ENCODE assay signal across 12 cellular contexts in genomic region chr4:150582101-150582565, GRCh38. TPM values are rescaled to one million over a fixed set of nuclear protein-coding genes. Genes with fewer than 3 reads are reported as not detected.
DNase-seq lines count a peak whose midpoint lies in the region; ATAC-seq and TF ChIP-seq lines count a peak whose summit lies in the region.
"Had no signal": no experiment of that assay in that cellular context is flagged by ENCODE, and none has a peak within 500 bp of the region (broad histone marks: within the 10 kb centered on the region; RNA-seq: fewer than 3 reads in every experiment).

Gene MAB21L2 (plus strand): TSS chr4:150582151. CDS start chr4:150583030, 879 bp downstream.

- DNase-seq in BJ (ENCODE audit: low read depth) (no peak), astrocyte of the cerebellum (ENCODE audit: low read depth) (no peak), retina (peak; percentile 82), left lobe of liver (ENCODE audit: low spot score) (no peak), body of pancreas (no peak)
- DNase-seq in activated CD8-positive, alpha-beta T cell treated with anti-CD3 and anti-CD28 coated beads, Interleukin-2, amount 10 ng/mL, durations not matched to agents 7 days and 5 days, result no peak
- DNase-seq: activated CD4-positive, alpha-beta T cell treated with anti-CD3 and anti-CD28 coated beads, Interleukin-2, amount 10 ng/mL, durations not matched to agents 24 days and 14 days; activated naive CD4-positive, alpha-beta T cell treated with anti-CD3 and anti-CD28 coated beads for 36 hours; naive thymus-derived CD8-positive, alpha-beta T cell had no signal

- TF ChIP-seq POLR2A in body of pancreas (IDR thresholded peaks at IDR 0.05), result no peak

- no peaks in the 10 kb centered on the region for H3K9me3 ChIP-seq in iPS-15b (ENCODE audit: control insufficient read depth, insufficient read depth, low read length)
- no peaks in the 10 kb centered on the region for H3K9me3 ChIP-seq in body of pancreas

- TF ChIP-seq CTCF in BJ (IDR thresholded peaks at IDR 0.05; ENCODE audit: insufficient read depth, low read depth, low read length) (no peak), astrocyte of the cerebellum (IDR thresholded peaks at IDR 0.05; ENCODE audit: low read depth, low read length, missing control alignments) (no peak), body of pancreas (IDR thresholded peaks at IDR 0.05) (no peak)

- peaks cover 13% of the 10 kb centered on the region for H3K9me3 Mint-ChIP-seq in activated CD8-positive, alpha-beta T cell treated with anti-CD3 and anti-CD28 coated beads, Interleukin-2, amount 10 ng/mL, durations not matched to agents 7 days and 5 days (ENCODE audit: insufficient read depth)
- H3K9me3 Mint-ChIP-seq: activated CD4-positive, alpha-beta T cell treated with anti-CD3 and anti-CD28 coated beads, Interleukin-2, amount 10 ng/mL, durations not matched to agents 24 days and 14 days; activated naive CD4-positive, alpha-beta T cell treated with anti-CD3 and anti-CD28 coated beads for 36 hours had no signal

- H3K27ac Mint-ChIP-seq in activated CD8-positive, alpha-beta T cell treated with anti-CD3 and anti-CD28 coated beads, Interleukin-2, amount 10 ng/mL, durations not matched to agents 7 days and 5 days, result no peak within 1 kb of the TSS
- H3K27ac Mint-ChIP-seq: activated CD4-positive, alpha-beta T cell treated with anti-CD3 and anti-CD28 coated beads, Interleukin-2, amount 10 ng/mL, durations not matched to agents 24 days and 14 days; activated naive CD4-positive, alpha-beta T cell treated with anti-CD3 and anti-CD28 coated beads for 36 hours had no signal

- H3K4me3 ChIP-seq in BJ (ENCODE audit: low read depth, low read length) (peak within 1 kb of the TSS; percentile 0; the same call in 1 of the 2 replicates), astrocyte of the cerebellum (ENCODE audit: low read depth, low read length) (peak within 1 kb of the TSS; percentile 67), iPS-15b (ENCODE audit: low read depth, low read length) (peak within 1 kb of the TSS; percentile 78), body of pancreas (no peak within 1 kb of the TSS)

- H3K9ac ChIP-seq in iPS-15b (ENCODE audit: low read depth, low read length), result no peak within 1 kb of the TSS

- ATAC-seq in activated CD8-positive, alpha-beta T cell treated with anti-CD3 and anti-CD28 coated beads, Interleukin-2, amount 10 ng/mL, durations not matched to agents 7 days and 5 days, result no peak
- ATAC-seq in left lobe of liver, result no peak
- no peak for ATAC-seq in HG03565 (IDR thresholded peaks at IDR 0.05; ENCODE audit: unreplicated experiment)
- ATAC-seq in body of pancreas, result no peak
- ATAC-seq: naive thymus-derived CD8-positive, alpha-beta T cell had no signal

- no peaks in the 10 kb centered on the region for H3K27me3 Mint-ChIP-seq in activated CD8-positive, alpha-beta T cell treated with anti-CD3 and anti-CD28 coated beads, Interleukin-2, amount 10 ng/mL, durations not matched to agents 7 days and 5 days (ENCODE audit: low read depth)
- H3K27me3 Mint-ChIP-seq: activated CD4-positive, alpha-beta T cell treated with anti-CD3 and anti-CD28 coated beads, Interleukin-2, amount 10 ng/mL, durations not matched to agents 24 days and 14 days; naive thymus-derived CD8-positive, alpha-beta T cell had no signal

- H3K4me1 ChIP-seq in iPS-15b (ENCODE audit: control insufficient read depth, insufficient read depth, low read length) (peaks cover 14% of the 10 kb centered on the region), body of pancreas (peaks cover 13% of the 10 kb centered on the region)

- POLR2A ChIA-PET in BJ (lab: Charles Lee), result no interaction called here
- POLR2A ChIA-PET in activated CD8-positive, alpha-beta T cell treated with anti-CD3 and anti-CD28 coated beads, Interleukin-2, amount 10 ng/mL, durations not matched to agents 7 days and 5 days (lab: Charles Lee), result no interaction called here

- intact Hi-C loops in body of pancreas (cut with DNase I), result no loop called here

- H3K36me3 ChIP-seq in BJ (ENCODE audit: control insufficient read depth, insufficient read depth, low read length) (no peaks in the 10 kb centered on the region), iPS-15b (ENCODE audit: control insufficient read depth, insufficient read depth, low read length) (no peaks in the 10 kb centered on the region), body of pancreas (replicated peaks in 1 of 2; ENCODE audit: insufficient read depth in 1 of 2, low read depth in 2 of 2) (peaks cover 0 to 2% of the 10 kb centered on the region in 2 donors)

- H3K4me3 Mint-ChIP-seq in activated CD8-positive, alpha-beta T cell treated with anti-CD3 and anti-CD28 coated beads, Interleukin-2, amount 10 ng/mL, durations not matched to agents 7 days and 5 days, result no peak within 1 kb of the TSS
- H3K4me3 Mint-ChIP-seq: activated CD4-positive, alpha-beta T cell treated with anti-CD3 and anti-CD28 coated beads, Interleukin-2, amount 10 ng/mL, durations not matched to agents 24 days and 14 days; activated naive CD4-positive, alpha-beta T cell treated with anti-CD3 and anti-CD28 coated beads for 36 hours; CD14-positive monocyte; naive thymus-derived CD8-positive, alpha-beta T cell had no signal

- H3K27ac ChIP-seq in body of pancreas, result no peak within 1 kb of the TSS

- H3K27me3 ChIP-seq in BJ (ENCODE audit: control insufficient read depth, insufficient read depth, low read length) (no peaks in the 10 kb centered on the region), iPS-15b (ENCODE audit: control insufficient read depth, insufficient read depth, low read length) (peaks cover 73% of the 10 kb centered on the region), body of pancreas (no peaks in the 10 kb centered on the region)

- peaks cover 43% of the 10 kb centered on the region for H3K36me3 Mint-ChIP-seq in activated CD8-positive, alpha-beta T cell treated with anti-CD3 and anti-CD28 coated beads, Interleukin-2, amount 10 ng/mL, durations not matched to agents 7 days and 5 days (ENCODE audit: low read depth)

- WGBS in body of pancreas, 2 donors, result 88 to 90% methylated on average over 19 of the region's 19 CpGs

- in situ Hi-C loops in astrocyte of the cerebellum (cut with HindIII; ENCODE audit: low sequenced_read_pairs), result loop anchor here (25.0 kb wide), 1 partner anchor 295 kb away; no protein-coding TSS in a partner anchor

- no peaks in the 10 kb centered on the region for H3K4me1 Mint-ChIP-seq in activated CD8-positive, alpha-beta T cell treated with anti-CD3 and anti-CD28 coated beads, Interleukin-2, amount 10 ng/mL, durations not matched to agents 7 days and 5 days (ENCODE audit: low read depth)
- H3K4me1 Mint-ChIP-seq: activated CD4-positive, alpha-beta T cell treated with anti-CD3 and anti-CD28 coated beads, Interleukin-2, amount 10 ng/mL, durations not matched to agents 24 days and 14 days; CD14-positive monocyte had no signal

- CTCF ChIA-PET in BJ (lab: Yijun Ruan, JAX), result interaction anchor here (1.2 kb wide), 1 partner anchor 12 kb away, joined by 3 read pairs; no protein-coding TSS in a partner anchor
- CTCF ChIA-PET in activated CD8-positive, alpha-beta T cell treated with anti-CD3 and anti-CD28 coated beads, Interleukin-2, amount 10 ng/mL, durations not matched to agents 7 days and 5 days (lab: Charles Lee), result no interaction called here

RNA-seq across cellular contexts. Expression of gene MAB21L2, which starts in this region (rescaled TPM):
- polyA plus RNA-seq in BJ (2011; rRNA removed), result not detected in 2 replicates
- not detected in 2 replicates for polyA minus RNA-seq in BJ (2011; rRNA and poly(A)+ RNA removed)
- total RNA-seq in activated CD8-positive, alpha-beta T cell treated with anti-CD3 and anti-CD28 coated beads, Interleukin-2, amount 10 ng/mL, durations not matched to agents 7 days and 5 days, result not detected
- total RNA-seq in left lobe of liver (0.48 TPM), body of pancreas (under 1 TPM in 1 of 2 donors, not detected in 1; 0.33 TPM)
- total RNA-seq: activated CD4-positive, alpha-beta T cell treated with anti-CD3 and anti-CD28 coated beads, Interleukin-2, amount 10 ng/mL, durations not matched to agents 24 days and 14 days; activated naive CD4-positive, alpha-beta T cell treated with anti-CD3 and anti-CD28 coated beads for 36 hours; naive thymus-derived CD8-positive, alpha-beta T cell had no signal
- polyA plus RNA-seq: CD14-positive monocyte had no signal

Comparison
In these comparisons a context has a peak if more than half of its experiments do, and no peak if none do; other contexts are left out.
1. H3K4me3 ChIP-seq: peak in BJ (single experiment), astrocyte of the cerebellum (single experiment) and iPS-15b (single experiment); none in body of pancreas (0 of 2).